ENCODE assay signal across 11 cellular contexts in genomic region chr3:50573566-50574279, GRCh38. TPM values are rescaled to one million over a fixed set of nuclear protein-coding genes. Genes with fewer than 3 reads are reported as not detected.
DNase-seq lines count a peak whose midpoint lies in the region; ATAC-seq and TF ChIP-seq lines count a peak whose summit lies in the region.
"Had no signal": no experiment of that assay in that cellular context is flagged by ENCODE, and none has a peak within 500 bp of the region (broad histone marks: within the 10 kb centered on the region; RNA-seq: fewer than 3 reads in every experiment).

No MANE protein-coding gene starts in this region.

- H3K27ac Mint-ChIP-seq in CD4-positive, CD25-positive, alpha-beta regulatory T cell: peak overlapping the region; percentile 90 to 98 (median 93)

- H3K4me1 ChIP-seq in CD4-positive, CD25-positive, alpha-beta regulatory T cell (ENCODE audit: control insufficient read depth, insufficient read depth, low read length, poor library complexity, severe bottlenecking): peaks cover 78% of the 10 kb centered on the region
- H3K4me1 ChIP-seq in adipocyte (ENCODE audit: control insufficient read depth, insufficient read depth, low read length) (peaks cover 13% of the 10 kb centered on the region), gastrocnemius medialis (peaks cover 18 to 22% of the 10 kb centered on the region in 2 donors), OCI-LY7 (ENCODE audit: insufficient read depth, low read length, poor library complexity, severe bottlenecking) (peaks cover 10% of the 10 kb centered on the region)

- ATAC-seq in CD4-positive, CD25-positive, alpha-beta regulatory T cell (ENCODE audit: low read depth in 2 of 2): peak; percentile 66 to 71
- ATAC-seq in gastrocnemius medialis: no peak

- H3K4me3 ChIP-seq in CD4-positive, CD25-positive, alpha-beta regulatory T cell (ENCODE audit: low read depth, low read length): peak overlapping the region; percentile 53
- H3K4me3 ChIP-seq in adipocyte (ENCODE audit: low read length) (no peak overlapping the region), gastrocnemius medialis (no peak overlapping the region), OCI-LY7 (ENCODE audit: low read depth, low read length, poor library complexity, severe bottlenecking) (no peak overlapping the region)
- H3K4me3 ChIP-seq: SJSA1 had no signal

- DNase-seq in CD4-positive, CD25-positive, alpha-beta regulatory T cell: peak in 2 of 3 donors; percentile 26 to 100
- DNase-seq in activated CD4-positive, alpha-beta T cell treated with anti-CD3 and anti-CD28 coated beads, Interleukin-2, amount 50 U/mL, for 48 hours: peak; percentile 76 to 86
- no peak for DNase-seq in adipocyte (ENCODE audit: low read depth)
- DNase-seq in stimulated activated CD4-positive, alpha-beta T cell treated with anti-CD3 and anti-CD28 coated beads, Interleukin-2, amount 100 ng/mL, for 48 hours: peak; percentile 57 to 69
- DNase-seq in gastrocnemius medialis: no peak
- no peak for DNase-seq in OCI-LY7 (ENCODE audit: low spot score)
- DNase-seq in NCI-H524 (lab: John Stamatoyannopoulos, UW): no peak
- no peak for DNase-seq in SKM-1 (lab: John Stamatoyannopoulos, UW; ENCODE audit: unreplicated experiment)
- DNase-seq: amniotic stem cell had no signal

- no peaks in the 10 kb centered on the region for H3K9me3 Mint-ChIP-seq in CD4-positive, CD25-positive, alpha-beta regulatory T cell

- H3K79me2 ChIP-seq in OCI-LY7 (ENCODE audit: insufficient read depth, low read depth, low read length): peaks cover 9% of the 10 kb centered on the region; the same call in 1 of the 2 replicates
- H3K79me2 ChIP-seq: parathyroid adenoma had no signal

- CTCF ChIA-PET in OCI-LY7 (lab: Charles Lee; ENCODE audit: unreplicated experiment): no interaction called here

- H3K9ac ChIP-seq in adipocyte (ENCODE audit: low read length): peak overlapping the region; percentile 6
- H3K9ac ChIP-seq: parathyroid adenoma had no signal

- peak overlapping the region; percentile 76 to 98 (median 84) for H3K4me3 Mint-ChIP-seq in CD4-positive, CD25-positive, alpha-beta regulatory T cell

- no TSS peak for BruUV-seq in OCI-LY7 (replicated peaks; lab: Mats Ljungman, UMichigan)

- no peak for TF ChIP-seq POLR2A in gastrocnemius medialis (IDR thresholded peaks at IDR 0.05)

- no peak overlapping the region for H3K4me2 ChIP-seq in OCI-LY7 (ENCODE audit: low read length)

- peaks cover 13% of the 10 kb centered on the region for H3K36me3 ChIP-seq in CD4-positive, CD25-positive, alpha-beta regulatory T cell (ENCODE audit: control insufficient read depth, insufficient read depth, low read length)
- H3K36me3 ChIP-seq in adipocyte (ENCODE audit: control insufficient read depth, insufficient read depth, low read length, severe bottlenecking) (peaks cover 22% of the 10 kb centered on the region), gastrocnemius medialis (no peaks in the 10 kb centered on the region), OCI-LY7 (ENCODE audit: insufficient read depth, low read length) (0 out of 2 replicates have a peak, but pooled peaks cover 8% of the 10 kb centered on the region)

- no peaks in the 10 kb centered on the region for H3K27me3 ChIP-seq in CD4-positive, CD25-positive, alpha-beta regulatory T cell (ENCODE audit: control insufficient read depth, insufficient read depth, low read length)
- no peaks in the 10 kb centered on the region for H3K27me3 ChIP-seq in adipocyte (replicated peaks; ENCODE audit: control insufficient read depth, insufficient read depth, low read length)
- no peaks in the 10 kb centered on the region for H3K27me3 ChIP-seq in gastrocnemius medialis
- H3K27me3 ChIP-seq: SJSA1 had no signal

- H4K20me1 ChIP-seq in OCI-LY7 (ENCODE audit: insufficient read depth, low read length): 0 out of 2 replicates have a peak, but pooled peaks cover 11% of the 10 kb centered on the region

- peaks cover 0 to 77% (median 51%) of the 10 kb centered on the region in 4 donors for H3K4me1 Mint-ChIP-seq in CD4-positive, CD25-positive, alpha-beta regulatory T cell

- H3K36me3 Mint-ChIP-seq in CD4-positive, CD25-positive, alpha-beta regulatory T cell: no peaks in the 10 kb centered on the region

- peak overlapping the region; percentile 75 for H3K27ac ChIP-seq in CD4-positive, CD25-positive, alpha-beta regulatory T cell (ENCODE audit: insufficient read depth, low read length, poor library complexity, severe bottlenecking)
- H3K27ac ChIP-seq in gastrocnemius medialis (peak overlapping the region in 2 of 4 donors; percentile 68 to 87), OCI-LY7 (ENCODE audit: low read depth, low read length, poor library complexity, severe bottlenecking) (no peak overlapping the region)
- H3K27ac ChIP-seq: parathyroid adenoma, SJSA1 had no signal

- TF ChIP-seq CTCF in gastrocnemius medialis (IDR thresholded peaks at IDR 0.05 in 4 of 5, conservative IDR thresholded peaks at IDR 0.05 in 1 of 5): no peak
- TF ChIP-seq CTCF in OCI-LY7 (conservative IDR thresholded peaks at IDR 0.05; ENCODE audit: low read length): no peak

- intact Hi-C loops in gastrocnemius medialis (cut with DNase I; ENCODE audit: low total_unique reads): loop anchor here (2.0 kb wide), 1 partner anchor 79 kb away; no protein-coding TSS in a partner anchor
- intact Hi-C loops in OCI-LY7 (cut with micrococcal nuclease; ENCODE audit: unreplicated experiment): no loop called here

- no peaks in the 10 kb centered on the region for H3K9me3 ChIP-seq in CD4-positive, CD25-positive, alpha-beta regulatory T cell (ENCODE audit: control insufficient read depth in 2 of 2, low read length in 2 of 2)
- H3K9me3 ChIP-seq in adipocyte (ENCODE audit: control insufficient read depth, low read length) (no peaks in the 10 kb centered on the region), gastrocnemius medialis (no peaks in the 10 kb centered on the region), OCI-LY7 (ENCODE audit: low read length) (no peaks in the 10 kb centered on the region)
- H3K9me3 ChIP-seq: SJSA1 had no signal

- in situ Hi-C loops in gastrocnemius medialis (cut with MboI; ENCODE audit: low sequenced_read_pairs in 4 of 4): loop anchor here in 3 of 4 donors (5.0 kb wide), 1 partner anchor 39 kb away; the partner anchor contains the start of gene CISH (in 3 of the 3)

- H3K9me2 ChIP-seq in OCI-LY7 (ENCODE audit: insufficient read depth, low read length): no peaks in the 10 kb centered on the region

- H3K27me3 Mint-ChIP-seq in CD4-positive, CD25-positive, alpha-beta regulatory T cell: no peaks in the 10 kb centered on the region

- no peak overlapping the region for H2AFZ ChIP-seq in OCI-LY7 (ENCODE audit: low read length)
- H2AFZ ChIP-seq: parathyroid adenoma had no signal

- POLR2A ChIA-PET in OCI-LY7 (lab: Charles Lee): no interaction called here

RNA-seq across cellular contexts. Expression of gene HEMK1, which starts 4.4 kb away (rescaled TPM):
- 21.1 TPM for total RNA-seq in CD4-positive, CD25-positive, alpha-beta regulatory T cell
- polyA plus RNA-seq in CD4-positive, CD25-positive, alpha-beta regulatory T cell: 10 to 100 TPM; 18.5 to 24.9 (median 23.1) TPM
- total RNA-seq in gastrocnemius medialis: 1 to 10 TPM; 4.5 to 8.1 (median 7.5) TPM
- total RNA-seq in OCI-LY7 (2014; rRNA removed; shearing (Covaris generic)): 18.9 and 19.3 TPM in 2 replicates
- total RNA-seq in OCI-LY7 (2022): 27.4 and 30.1 TPM in 2 replicates

RNA-seq across cellular contexts. Expression of gene C3orf18, which starts 6.2 kb away (rescaled TPM):
- 8.7 TPM for total RNA-seq in CD4-positive, CD25-positive, alpha-beta regulatory T cell
- 10 to 100 TPM in 2 of 4 donors, 1 to 10 TPM in 2; 7.4 to 11.9 (median 10.6) TPM for polyA plus RNA-seq in CD4-positive, CD25-positive, alpha-beta regulatory T cell
- 10 to 100 TPM; 12.6 to 27.4 (median 15.4) TPM for total RNA-seq in gastrocnemius medialis
- total RNA-seq in OCI-LY7 (2014; rRNA removed; shearing (Covaris generic)): 3.9 and 8.0 TPM in 2 replicates
- total RNA-seq in OCI-LY7 (2022): 8.0 and 9.5 TPM in 2 replicates

RNA-seq across cellular contexts. Expression of gene CISH, which starts 37.9 kb away (rescaled TPM):
- total RNA-seq in CD4-positive, CD25-positive, alpha-beta regulatory T cell: 23.4 TPM
- 10 to 100 TPM; 40.5 to 66.7 (median 58.5) TPM for polyA plus RNA-seq in CD4-positive, CD25-positive, alpha-beta regulatory T cell
- 10 to 100 TPM in 2 of 4 donors, 1 to 10 TPM in 2; 3.3 to 50.5 (median 20.3) TPM for total RNA-seq in gastrocnemius medialis
- 0.05 TPM in 1 of 2 replicates, not detected in the other for total RNA-seq in OCI-LY7 (2014; rRNA removed; shearing (Covaris generic))
- total RNA-seq in OCI-LY7 (2022): not detected in 2 replicates

RNA-seq across cellular contexts. Expression of gene MAPKAPK3, which starts 43.2 kb away (rescaled TPM):
- total RNA-seq in CD4-positive, CD25-positive, alpha-beta regulatory T cell: 42.9 TPM
- 10 to 100 TPM; 47.0 to 52.9 (median 49.5) TPM for polyA plus RNA-seq in CD4-positive, CD25-positive, alpha-beta regulatory T cell
- total RNA-seq in gastrocnemius medialis (100 to 1,000 TPM; 235 to 466 (median 387) TPM), OCI-LY7 (2022) (20.3 and 25.2 TPM in 2 replicates)
- 17.5 and 24.1 TPM in 2 replicates for total RNA-seq in OCI-LY7 (2014; rRNA removed; shearing (Covaris generic))

Comparison
In these comparisons a context has a peak if more than half of its experiments do, and no peak if none do; other contexts are left out.
1. ATAC-seq: peak in CD4-positive, CD25-positive, alpha-beta regulatory T cell (2 of 2); none in gastrocnemius medialis (0 of 2).
2. DNase-seq: peak in CD4-positive, CD25-positive, alpha-beta regulatory T cell (2 of 3), activated CD4-positive, alpha-beta T cell treated with anti-CD3 and anti-CD28 coated beads, Interleukin-2, amount 50 U/mL, for 48 hours (2 of 2) and stimulated activated CD4-positive, alpha-beta T cell treated with anti-CD3 and anti-CD28 coated beads, Interleukin-2, amount 100 ng/mL, for 48 hours (2 of 2); none in adipocyte (single experiment), gastrocnemius medialis (0 of 2), OCI-LY7 (single experiment), NCI-H524 (0 of 2) and SKM-1 (single experiment).
3. RNA of gene CISH, which starts 37.9 kb away (total RNA-seq): 3.3 to 50.5 TPM in gastrocnemius medialis and 23.4 TPM in CD4-positive, CD25-positive, alpha-beta regulatory T cell (single experiment); 0.05 TPM in OCI-LY7; every median in the first group is over 4 times any median in the second.